In the genomic region with DNA sequence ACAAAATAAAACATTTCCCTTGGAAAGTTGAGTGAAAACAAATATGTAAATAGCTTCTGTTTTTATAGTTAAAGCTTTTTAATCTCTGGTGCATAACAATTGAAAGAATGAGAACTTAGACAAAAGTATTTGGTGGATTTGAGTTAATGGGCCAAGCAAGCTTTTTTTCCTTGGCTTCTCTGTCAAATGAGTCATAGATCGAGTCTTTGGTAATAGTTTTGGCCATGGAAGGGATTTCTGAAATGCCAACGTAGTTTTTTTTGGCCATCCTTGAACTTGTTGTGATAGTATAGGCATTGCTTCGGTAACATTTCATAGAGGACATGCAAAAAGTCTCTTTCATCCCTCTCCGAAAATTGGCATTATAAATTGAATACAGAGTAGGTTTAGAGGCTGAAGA, we compare ENCODE assay signal across 15 cellular contexts. TPM values are rescaled to one million over a fixed set of nuclear protein-coding genes. Genes with fewer than 3 reads are reported as not detected.
DNase-seq lines count a peak whose midpoint lies in the region; TF ChIP-seq lines count a peak whose summit lies in the region.
"Had no signal": no experiment of that assay in that cellular context is flagged by ENCODE, and none has a peak within 500 bp of the region (broad histone marks: within the 10 kb centered on the region; RNA-seq: fewer than 3 reads in every experiment).

No MANE protein-coding gene starts in this region.

- H4K20me1 ChIP-seq in neural progenitor cell (ENCODE audit: low read depth), result peaks cover 39% of the 10 kb centered on the region
- H4K20me1 ChIP-seq in hepatocyte (ENCODE audit: insufficient read depth, poor library complexity, severe bottlenecking), result no peaks in the 10 kb centered on the region

- peaks cover 26% of the 10 kb centered on the region for H3K36me3 Mint-ChIP-seq in neural progenitor cell
- H3K36me3 Mint-ChIP-seq: CD14-positive monocyte; stimulated activated memory B cell treated with anti-CD40 and anti-IgM and Interleukin-4, amounts not matched to agents 10 μg/mL and 1 μg/mL and 100 μg/mL, for 72 hours had no signal

- TF ChIP-seq POLR2A in uterus (IDR thresholded peaks at IDR 0.05), result no peak

- H3K27ac Mint-ChIP-seq in neural progenitor cell, result no peak overlapping the region
- H3K27ac Mint-ChIP-seq: activated CD4-positive, alpha-beta T cell treated with anti-CD3 and anti-CD28 coated beads, Interleukin-2, amount 10 ng/mL, durations not matched to agents 24 days and 14 days; CD14-positive monocyte; stimulated activated memory B cell treated with anti-CD40 and anti-IgM and Interleukin-4, amounts not matched to agents 10 μg/mL and 1 μg/mL and 100 μg/mL, for 72 hours had no signal

- H3K27ac ChIP-seq in neural progenitor cell (peak overlapping the region; percentile 12), hepatocyte (no peak overlapping the region), uterus (peak overlapping the region in 1 of 2 donors; percentile 33)

- H3K4me1 ChIP-seq in neural progenitor cell, result peaks cover 8% of the 10 kb centered on the region
- no peaks in the 10 kb centered on the region for H3K4me1 ChIP-seq in hepatocyte (ENCODE audit: insufficient read depth)
- no peaks in the 10 kb centered on the region for H3K4me1 ChIP-seq in uterus

- H3K27me3 ChIP-seq in BJ (ENCODE audit: control insufficient read depth, insufficient read depth, low read length) (no peaks in the 10 kb centered on the region), neural progenitor cell (no peaks in the 10 kb centered on the region), hepatocyte (no peaks in the 10 kb centered on the region), uterus (peaks cover 0 to 3% of the 10 kb centered on the region in 2 donors)

- H3K9me2 ChIP-seq in hepatocyte (replicated peaks; ENCODE audit: insufficient read depth), result no peaks in the 10 kb centered on the region

- H3K36me3 ChIP-seq in BJ (ENCODE audit: control insufficient read depth, insufficient read depth, low read length) (no peaks in the 10 kb centered on the region), neural progenitor cell (peaks cover 19% of the 10 kb centered on the region), hepatocyte (replicated peaks; ENCODE audit: insufficient read depth, low read depth) (no peaks in the 10 kb centered on the region), uterus (no peaks in the 10 kb centered on the region)

- peaks cover 3% of the 10 kb centered on the region for H3K27me3 Mint-ChIP-seq in neural progenitor cell (ENCODE audit: insufficient read depth, low read depth)
- H3K27me3 Mint-ChIP-seq: activated CD4-positive, alpha-beta T cell treated with anti-CD3 and anti-CD28 coated beads, Interleukin-2, amount 10 ng/mL, durations not matched to agents 24 days and 14 days; naive thymus-derived CD4-positive, alpha-beta T cell; stimulated activated memory B cell treated with anti-CD40 and anti-IgM and Interleukin-4, amounts not matched to agents 10 μg/mL and 1 μg/mL and 100 μg/mL, for 72 hours had no signal

- H3K4me3 Mint-ChIP-seq in neural progenitor cell, result no peak overlapping the region
- H3K4me3 Mint-ChIP-seq: activated CD4-positive, alpha-beta T cell treated with anti-CD3 and anti-CD28 coated beads, Interleukin-2, amount 10 ng/mL, durations not matched to agents 24 days and 14 days; CD14-positive monocyte; naive thymus-derived CD4-positive, alpha-beta T cell; stimulated activated memory B cell treated with anti-CD40 and anti-IgM and Interleukin-4, amounts not matched to agents 10 μg/mL and 1 μg/mL and 100 μg/mL, for 72 hours had no signal

- H3K4me3 ChIP-seq in BJ (ENCODE audit: low read depth, low read length) (no peak overlapping the region), neural progenitor cell (no peak overlapping the region), hepatocyte (no peak overlapping the region), uterus (no peak overlapping the region)

- POLR2A ChIA-PET in BJ (lab: Charles Lee), result interaction anchor here (0.6 kb wide), 1 partner anchor 11 kb away, joined by 4 read pairs; no protein-coding TSS in a partner anchor

- H3K9me3 Mint-ChIP-seq in neural progenitor cell, result no peaks in the 10 kb centered on the region
- H3K9me3 Mint-ChIP-seq: activated CD4-positive, alpha-beta T cell treated with anti-CD3 and anti-CD28 coated beads, Interleukin-2, amount 10 ng/mL, durations not matched to agents 24 days and 14 days; CD14-positive monocyte; naive thymus-derived CD4-positive, alpha-beta T cell; stimulated activated memory B cell treated with anti-CD40 and anti-IgM and Interleukin-4, amounts not matched to agents 10 μg/mL and 1 μg/mL and 100 μg/mL, for 72 hours had no signal

- H2AFZ ChIP-seq in neural progenitor cell (replicated peaks) (no peak overlapping the region), hepatocyte (no peak overlapping the region)

- intact Hi-C loops in uterus (cut with DNase I; ENCODE audit: low total_unique reads), result no loop called here

- DNase-seq in BJ (ENCODE audit: low read depth) (peak; percentile 52), NCI-H226 (peak; percentile 50), cerebellar cortex (ENCODE audit: low spot score) (peak; percentile 33), neural progenitor cell (ENCODE audit: low spot score) (no peak), hepatocyte (ENCODE audit: low spot score) (no peak), uterus (no peak)
- DNase-seq in activated effector memory CD4-positive, alpha-beta T cell treated with anti-CD3 and anti-CD28 coated beads, Interleukin-2, amount 50 U/mL, for 16 hours, result no peak
- DNase-seq in stimulated activated CD4-positive, alpha-beta T cell treated with anti-CD3 and anti-CD28 coated beads, Interleukin-15, amount 100 ng/mL, for 24 hours, result no peak
- DNase-seq: activated CD4-positive, alpha-beta T cell treated with anti-CD3 and anti-CD28 coated beads, Interleukin-2, amount 10 ng/mL, durations not matched to agents 24 days and 14 days; activated gamma-delta T cell; naive thymus-derived CD4-positive, alpha-beta T cell; NCI-H1436 treated with DMSO at 0.1 percent for 48 hours; NCI-H82 had no signal

- no peak for TF ChIP-seq CTCF in BJ (IDR thresholded peaks at IDR 0.05; ENCODE audit: insufficient read depth, low read depth, low read length)
- TF ChIP-seq CTCF in neural progenitor cell (IDR thresholded peaks at IDR 0.05), result no peak
- TF ChIP-seq CTCF in hepatocyte (IDR thresholded peaks at IDR 0.05; ENCODE audit: poor library complexity), result no peak
- TF ChIP-seq CTCF in uterus (IDR thresholded peaks at IDR 0.05), result no peak

- CTCF ChIA-PET in BJ (lab: Yijun Ruan, JAX), result interaction anchor here (0.6 to 3.5 kb wide), 3 partner anchors 15 to 43 kb away, joined by 3 to 9 read pairs (median 3); no protein-coding TSS in a partner anchor

- no peaks in the 10 kb centered on the region for H3K9me3 ChIP-seq in neural progenitor cell (ENCODE audit: low read depth)
- H3K9me3 ChIP-seq in hepatocyte (ENCODE audit: low read depth), result no peaks in the 10 kb centered on the region
- H3K9me3 ChIP-seq in uterus, result no peaks in the 10 kb centered on the region

- peaks cover 8% of the 10 kb centered on the region for H3K4me1 Mint-ChIP-seq in neural progenitor cell

- peaks cover 69% of the 10 kb centered on the region for H3K79me2 ChIP-seq in neural progenitor cell (ENCODE audit: low read depth)
- H3K79me2 ChIP-seq in hepatocyte, result no peaks in the 10 kb centered on the region

- no peak overlapping the region for H3K4me2 ChIP-seq in neural progenitor cell
- no peak overlapping the region for H3K4me2 ChIP-seq in hepatocyte

- WGBS in hepatocyte (ENCODE audit: low lambda C conversion rate, missing lambda C conversion rate), result 74% methylated on average over 4 of the region's 4 CpGs

- H3K9ac ChIP-seq in neural progenitor cell, result no peak overlapping the region

- peaks cover 22% of the 10 kb centered on the region for H3F3A ChIP-seq in neural progenitor cell (ENCODE audit: low read depth)

RNA-seq across cellular contexts. Expression of a gene that starts 34.9 kb away (rescaled TPM):
- polyA plus RNA-seq in BJ (2011; rRNA removed) (0.42 and 0.60 TPM in 2 replicates), hepatocyte (0.44 and 0.74 TPM in 2 replicates)
- 0.21 and 0.57 TPM in 2 replicates for polyA minus RNA-seq in BJ (2011; rRNA and poly(A)+ RNA removed)
- total RNA-seq in neural progenitor cell (ENCODE audit: low replicate concordance) (53.9 and 57.4 TPM in 2 replicates), hepatocyte (0.16 and 0.50 TPM in 2 replicates), uterus (under 1 TPM in 1 of 4 donors, not detected in 3; 0.83 TPM)
- polyA plus RNA-seq: CD14-positive monocyte had no signal

RNA-seq across cellular contexts. Expression of a gene that starts 49.4 kb away (rescaled TPM):
- polyA plus RNA-seq in BJ (2011; rRNA removed) (15.4 and 25.6 TPM in 2 replicates), hepatocyte (7.2 and 11.4 TPM in 2 replicates)
- polyA minus RNA-seq in BJ (2011; rRNA and poly(A)+ RNA removed), result 8.5 and 10.9 TPM in 2 replicates
- total RNA-seq in neural progenitor cell (ENCODE audit: low replicate concordance) (27.9 and 31.4 TPM in 2 replicates), hepatocyte (19.0 and 19.4 TPM in 2 replicates), uterus (10 to 100 TPM; 18.7 to 33.4 (median 28.3) TPM)

RNA-seq across cellular contexts. Expression of a gene that starts 56.1 kb away (rescaled TPM):
- polyA plus RNA-seq in BJ (2011; rRNA removed) (19.7 and 21.7 TPM in 2 replicates), hepatocyte (4.2 and 7.0 TPM in 2 replicates)
- polyA minus RNA-seq in BJ (2011; rRNA and poly(A)+ RNA removed), result 11.6 and 17.5 TPM in 2 replicates
- total RNA-seq in neural progenitor cell (ENCODE audit: low replicate concordance) (75.5 and 84.2 TPM in 2 replicates), hepatocyte (44.8 and 46.0 TPM in 2 replicates), uterus (100 to 1,000 TPM in 1 of 4 donors, 10 to 100 TPM in 3; 40.7 to 104 (median 86.0) TPM)

Comparison
In these comparisons a context has a peak if more than half of its experiments do, and no peak if none do; other contexts are left out.
1. DNase-seq: peak in BJ (single experiment), NCI-H226 (single experiment) and cerebellar cortex (single experiment); none in neural progenitor cell (single experiment), activated effector memory CD4-positive, alpha-beta T cell treated with anti-CD3 and anti-CD28 coated beads, Interleukin-2, amount 50 U/mL, for 16 hours (single experiment), hepatocyte (single experiment), uterus (0 of 2) and stimulated activated CD4-positive, alpha-beta T cell treated with anti-CD3 and anti-CD28 coated beads, Interleukin-15, amount 100 ng/mL, for 24 hours (single experiment).
2. RNA of a gene that starts 34.9 kb away (total RNA-seq): 53.9 to 57.4 TPM in neural progenitor cell; 0.16 to 0.50 TPM in hepatocyte and 0.83 TPM in uterus; every median in the first group is over 10 times any median in the second.